16 cellular contexts compared by ENCODE assay signal in the genomic region with DNA sequence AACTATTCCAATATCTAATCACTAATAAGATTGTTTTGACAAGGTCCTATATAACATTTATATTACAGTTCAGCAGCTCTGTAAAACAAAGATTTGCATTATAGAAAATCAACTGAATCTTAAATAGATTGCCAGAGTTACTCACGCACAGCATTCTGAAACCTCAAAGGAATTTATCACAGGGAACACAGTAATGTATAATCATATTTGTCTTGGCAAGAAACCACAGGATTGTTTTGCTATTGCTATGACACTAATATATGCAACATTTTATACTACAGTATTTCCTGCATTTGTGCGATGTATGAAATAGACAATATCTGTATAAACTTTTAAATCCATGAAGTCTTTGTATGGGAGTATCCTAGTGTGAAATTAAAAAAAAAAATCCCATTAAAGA.
DNase-seq lines count a peak whose midpoint lies in the region; ATAC-seq and TF ChIP-seq lines count a peak whose summit lies in the region.
"Had no signal": no experiment of that assay in that cellular context is flagged by ENCODE, and none has a peak within 500 bp of the region (broad histone marks: within the 10 kb centered on the region; RNA-seq: fewer than 3 reads in every experiment).

No MANE protein-coding gene starts in this region.

- no peak overlapping the region for H2AFZ ChIP-seq in mammary epithelial cell (ENCODE audit: low read depth, low read length)

- H4K20me1 ChIP-seq in mammary epithelial cell (ENCODE audit: insufficient read depth, low read length) = no peaks in the 10 kb centered on the region
- H4K20me1 ChIP-seq: BLaER1 treated with 17β-estradiol and CSF1 and Interleukin-3, amounts not matched to agents 10 nM and 100 nM had no signal

- no peaks in the 10 kb centered on the region for H3K9me3 ChIP-seq in mammary epithelial cell (replicated peaks; ENCODE audit: insufficient read depth, low read length)
- H3K9me3 ChIP-seq: BLaER1 treated with 17β-estradiol and CSF1 and Interleukin-3, amounts not matched to agents 10 nM and 100 nM; SJCRH30 had no signal

- CTCF ChIA-PET in mammary epithelial cell (lab: Charles Lee; ENCODE audit: low non-redundant PET) = no interaction called here

- peak; percentile 33 for DNase-seq in AG08396 (ENCODE audit: low spot score)
- peak; percentile 82 for DNase-seq in LHCN-M2 (ENCODE audit: low read depth)
- peak; percentile 76 for DNase-seq in mammary epithelial cell
- peak; percentile 71 for DNase-seq in kidney glomerular epithelial cell (lab: John Stamatoyannopoulos, UW)
- no peak for DNase-seq in mucosa of gallbladder (ENCODE audit: low spot score)
- no peak for DNase-seq in GF-D8 (lab: John Stamatoyannopoulos, UW)
- no peak for DNase-seq in activated CD4-positive, alpha-beta T cell treated with anti-CD3 and anti-CD28 coated beads for 1 hour
- DNase-seq: activated CD4-positive, alpha-beta T cell treated with anti-CD3 and anti-CD28 coated beads, Interleukin-2, amount 10 ng/mL, durations not matched to agents 7 days and 5 days; activated effector memory CD4-positive, alpha-beta T cell treated with anti-CD3 and anti-CD28 coated beads, Interleukin-2, amount 50 U/mL, for 16 hours; effector memory CD8-positive, alpha-beta T cell; KG1; NCI-H2227 treated with DMSO at 0.1 percent for 48 hours; SJCRH30; stimulated activated CD4-positive, alpha-beta T cell treated with anti-CD3 and anti-CD28 coated beads, Interleukin-4, amount 100 ng/mL, for 24 hours had no signal

- H3K4me1 ChIP-seq in mammary epithelial cell (ENCODE audit: insufficient read depth, low read length) = no peaks in the 10 kb centered on the region
- H3K4me1 ChIP-seq: BLaER1 treated with 17β-estradiol and CSF1 and Interleukin-3, amounts not matched to agents 10 nM and 100 nM; SJCRH30 had no signal

- no peak for ATAC-seq in HG03457 (IDR thresholded peaks at IDR 0.05; ENCODE audit: unreplicated experiment)
- ATAC-seq: effector memory CD8-positive, alpha-beta T cell had no signal

- no peaks in the 10 kb centered on the region for H3K79me2 ChIP-seq in mammary epithelial cell (ENCODE audit: insufficient read depth, low read length)

- H3K4me2 ChIP-seq in mammary epithelial cell (ENCODE audit: insufficient read depth, low read depth, low read length) = no peak overlapping the region
- H3K4me2 ChIP-seq: BLaER1 treated with 17β-estradiol and CSF1 and Interleukin-3, amounts not matched to agents 10 nM and 100 nM had no signal

- H3K36me3 ChIP-seq in mammary epithelial cell (ENCODE audit: insufficient read depth, low read length) = no peaks in the 10 kb centered on the region
- H3K36me3 ChIP-seq: BLaER1 treated with 17β-estradiol and CSF1 and Interleukin-3, amounts not matched to agents 10 nM and 100 nM; SJCRH30 had no signal

- dilution Hi-C loops in mammary epithelial cell (cut with HindIII; ENCODE audit: low sequenced_read_pairs) = no loop called here

- no peaks in the 10 kb centered on the region for H3K27me3 ChIP-seq in mammary epithelial cell (ENCODE audit: insufficient read depth, low read length)
- H3K27me3 ChIP-seq: BLaER1 treated with 17β-estradiol and CSF1 and Interleukin-3, amounts not matched to agents 10 nM and 100 nM; SJCRH30 had no signal

- WGBS in mammary epithelial cell (ENCODE audit: low coverage, missing lambda C conversion rate) = 35% methylated on average over 2 of the region's 2 CpGs

- H3K9ac ChIP-seq in mammary epithelial cell (ENCODE audit: insufficient read depth, low read length) = no peak overlapping the region
- H3K9ac ChIP-seq: BLaER1 treated with 17β-estradiol and CSF1 and Interleukin-3, amounts not matched to agents 10 nM and 100 nM had no signal

- no peak for TF ChIP-seq CTCF in mammary epithelial cell (conservative IDR thresholded peaks at IDR 0.05 in 1 of 2, IDR thresholded peaks at IDR 0.05 in 1 of 2; ENCODE audit: extremely low read depth in 1 of 2, insufficient read depth in 1 of 2, low read depth in 1 of 2, low read length in 2 of 2)

- BruUV-seq in mammary epithelial cell (replicated peaks; lab: Mats Ljungman, UMichigan) = no TSS peak

- in situ Hi-C loops in mammary epithelial cell (cut with MboI; ENCODE audit: low sequenced_read_pairs in 2 of 2) = no loop called here

- no peak overlapping the region for H3K4me3 ChIP-seq in mammary epithelial cell (replicated peaks in 1 of 3; ENCODE audit: insufficient read depth in 1 of 3, low read depth in 2 of 3, low read length in 3 of 3)
- H3K4me3 ChIP-seq: BLaER1 treated with 17β-estradiol and CSF1 and Interleukin-3, amounts not matched to agents 10 nM and 100 nM; SJCRH30 had no signal

- intact Hi-C loops in mammary epithelial cell (cut with micrococcal nuclease) = no loop called here

- H3K27ac ChIP-seq in mammary epithelial cell (ENCODE audit: insufficient read depth, low read depth, low read length) = peak overlapping the region; percentile 25
- H3K27ac ChIP-seq: BLaER1 treated with 17β-estradiol and CSF1 and Interleukin-3, amounts not matched to agents 10 nM and 100 nM; SJCRH30 had no signal

Comparison
In these comparisons a context has a peak if more than half of its experiments do, and no peak if none do; other contexts are left out.
1. DNase-seq: peak in AG08396 (single experiment), LHCN-M2 (single experiment), mammary epithelial cell (single experiment) and kidney glomerular epithelial cell (single experiment); none in mucosa of gallbladder (single experiment), GF-D8 (single experiment) and activated CD4-positive, alpha-beta T cell treated with anti-CD3 and anti-CD28 coated beads for 1 hour (single experiment).